Comparison of ENCODE assay signal across 8 cellular contexts in the genomic region with DNA sequence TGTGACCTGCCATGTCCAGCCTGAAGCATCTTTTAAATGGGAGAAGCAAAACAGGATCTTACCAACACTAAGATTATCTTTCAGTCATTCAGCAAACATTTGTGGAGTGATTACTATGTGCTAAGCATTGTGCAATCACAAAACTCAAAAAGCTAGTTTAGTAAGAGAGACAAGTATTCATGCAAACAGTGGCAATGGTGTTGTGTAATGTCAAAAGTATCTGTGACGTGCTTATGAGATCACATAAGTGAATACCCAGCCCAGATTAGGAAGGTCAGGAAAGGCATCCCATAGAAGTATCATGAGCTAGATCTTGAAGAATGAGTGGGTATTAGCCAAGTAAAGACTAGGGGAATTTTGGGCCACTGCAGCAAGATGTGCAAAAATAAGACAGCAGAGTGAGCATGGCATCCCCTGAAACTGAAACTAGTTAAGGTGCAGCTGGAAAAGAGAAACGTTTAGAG. TPM values are rescaled to one million over a fixed set of nuclear protein-coding genes. Genes with fewer than 3 reads are reported as not detected.
A peak's percentile ranks its signal among the peaks of the same experiment; 100 is the strongest.
DNase-seq lines count a peak whose midpoint lies in the region; ATAC-seq, FAIRE-seq and TF ChIP-seq lines count a peak whose summit lies in the region.

No MANE protein-coding gene starts in this region.

- no TSS peak for BruUV-seq in A673 (replicated peaks; lab: Mats Ljungman, UMichigan)

- no peak overlapping the region for H2AFZ ChIP-seq in astrocyte (ENCODE audit: low read depth, low read length)

- H3K4me3 Mint-ChIP-seq in activated T-cell treated with anti-CD3 and anti-CD28 coated beads, Interleukin-2, amount 50 U/mL, for 24 hours, result no peak overlapping the region
- H3K4me3 Mint-ChIP-seq in astrocyte (ENCODE audit: unreplicated experiment), result no peak overlapping the region
- no peak overlapping the region for H3K4me3 Mint-ChIP-seq in stimulated activated naive CD8-positive, alpha-beta T cell treated with anti-CD3 and anti-CD28 coated beads, Interleukin-15, Interleukin-2, amounts not matched to agents 100 ng/mL and 50 ng/mL, for 24 hours

- DNase-seq in activated T-cell treated with anti-CD3 and anti-CD28 coated beads, Interleukin-2, amount 50 U/mL, for 24 hours, result no peak
- DNase-seq in activated T-cell treated with anti-CD3 and anti-CD28 coated beads for 4 hours (no peak), astrocyte (ENCODE audit: low read depth) (peak; percentile 80), HT-29 (ENCODE audit: low spot score) (no peak), NCI-H1105 treated with DMSO at 0.1 percent for 48 hours (lab: John Stamatoyannopoulos, UW) (no peak), A673 (ENCODE audit: low spot score) (no peak)

- no peaks in the 10 kb centered on the region for H3K4me1 ChIP-seq in astrocyte (ENCODE audit: insufficient read depth, low read length)
- no peaks in the 10 kb centered on the region for H3K4me1 ChIP-seq in A673 (ENCODE audit: insufficient read depth, low read length, poor library complexity, severe bottlenecking)

- intact Hi-C loops in A673 (cut with micrococcal nuclease; ENCODE audit: unreplicated experiment), result no loop called here

- H3K27ac ChIP-seq in astrocyte (ENCODE audit: low read depth, low read length), result no peak overlapping the region
- no peak overlapping the region for H3K27ac ChIP-seq in A673 (ENCODE audit: low read depth, low read length, poor library complexity, severe bottlenecking)

- H3K9me3 ChIP-seq in astrocyte (ENCODE audit: insufficient read depth, low read depth, low read length) (peaks cover 2% of the 10 kb centered on the region), A673 (ENCODE audit: low read depth, low read length, poor library complexity, severe bottlenecking) (no peaks in the 10 kb centered on the region)

- no peaks in the 10 kb centered on the region for H3K27me3 Mint-ChIP-seq in activated T-cell treated with anti-CD3 and anti-CD28 coated beads, Interleukin-2, amount 50 U/mL, for 24 hours
- no peaks in the 10 kb centered on the region for H3K27me3 Mint-ChIP-seq in astrocyte (ENCODE audit: low read depth, unreplicated experiment)
- H3K27me3 Mint-ChIP-seq in stimulated activated naive CD8-positive, alpha-beta T cell treated with anti-CD3 and anti-CD28 coated beads, Interleukin-15, Interleukin-2, amounts not matched to agents 100 ng/mL and 50 ng/mL, for 24 hours, result no peaks in the 10 kb centered on the region

- no peaks in the 10 kb centered on the region for H4K20me1 ChIP-seq in astrocyte (ENCODE audit: insufficient read depth, low read length)

- no peak overlapping the region for H3K4me2 ChIP-seq in astrocyte (ENCODE audit: low read length)

- no peak for FAIRE-seq in astrocyte (lab: Jason Lieb, UNC)

- peaks cover 56% of the 10 kb centered on the region for H3K36me3 Mint-ChIP-seq in activated T-cell treated with anti-CD3 and anti-CD28 coated beads, Interleukin-2, amount 50 U/mL, for 24 hours (ENCODE audit: low read depth)
- peaks cover 2% of the 10 kb centered on the region for H3K36me3 Mint-ChIP-seq in astrocyte (ENCODE audit: low read depth, unreplicated experiment)
- H3K36me3 Mint-ChIP-seq in stimulated activated naive CD8-positive, alpha-beta T cell treated with anti-CD3 and anti-CD28 coated beads, Interleukin-15, Interleukin-2, amounts not matched to agents 100 ng/mL and 50 ng/mL, for 24 hours (ENCODE audit: low read depth), result peaks cover 20% of the 10 kb centered on the region

- H3K36me3 ChIP-seq in astrocyte (ENCODE audit: insufficient read depth, low read length) (peaks cover 13% of the 10 kb centered on the region), A673 (ENCODE audit: insufficient read depth, low read length, poor library complexity, severe bottlenecking) (peaks cover 19% of the 10 kb centered on the region)

- no peak overlapping the region for H3K9ac ChIP-seq in astrocyte (ENCODE audit: low read length)

- ATAC-seq in HG03159 (IDR thresholded peaks at IDR 0.05; ENCODE audit: unreplicated experiment), result peak; percentile 39

- TF ChIP-seq CTCF in astrocyte (IDR thresholded peaks at IDR 0.05; ENCODE audit: insufficient read depth, low read depth, low read length), result no peak
- TF ChIP-seq CTCF in A673 (conservative IDR thresholded peaks at IDR 0.05; ENCODE audit: low read depth, low read length), result no peak

- CTCF ChIA-PET in A673 (lab: Charles Lee), result no interaction called here

- H3K9me3 Mint-ChIP-seq in activated T-cell treated with anti-CD3 and anti-CD28 coated beads, Interleukin-2, amount 50 U/mL, for 24 hours, result no peaks in the 10 kb centered on the region
- H3K9me3 Mint-ChIP-seq in astrocyte (ENCODE audit: unreplicated experiment), result no peaks in the 10 kb centered on the region
- no peaks in the 10 kb centered on the region for H3K9me3 Mint-ChIP-seq in stimulated activated naive CD8-positive, alpha-beta T cell treated with anti-CD3 and anti-CD28 coated beads, Interleukin-15, Interleukin-2, amounts not matched to agents 100 ng/mL and 50 ng/mL, for 24 hours

- POLR2A ChIA-PET in A673 (lab: Charles Lee; ENCODE audit: low non-redundant PET), result no interaction called here

- H3K4me3 ChIP-seq in astrocyte (ENCODE audit: insufficient read depth, low read depth, low read length) (no peak overlapping the region), A673 (ENCODE audit: low read depth, low read length, poor library complexity, severe bottlenecking) (no peak overlapping the region)

- peaks cover 39% of the 10 kb centered on the region for H3K4me1 Mint-ChIP-seq in activated T-cell treated with anti-CD3 and anti-CD28 coated beads, Interleukin-2, amount 50 U/mL, for 24 hours (ENCODE audit: low read depth)
- peaks cover 5% of the 10 kb centered on the region for H3K4me1 Mint-ChIP-seq in astrocyte (ENCODE audit: low read depth, unreplicated experiment)
- peaks cover 34% of the 10 kb centered on the region for H3K4me1 Mint-ChIP-seq in stimulated activated naive CD8-positive, alpha-beta T cell treated with anti-CD3 and anti-CD28 coated beads, Interleukin-15, Interleukin-2, amounts not matched to agents 100 ng/mL and 50 ng/mL, for 24 hours (ENCODE audit: low read depth)

- peak overlapping the region; percentile 92 for H3K27ac Mint-ChIP-seq in activated T-cell treated with anti-CD3 and anti-CD28 coated beads, Interleukin-2, amount 50 U/mL, for 24 hours
- H3K27ac Mint-ChIP-seq in astrocyte (ENCODE audit: unreplicated experiment), result no peak overlapping the region
- peak overlapping the region; percentile 3 for H3K27ac Mint-ChIP-seq in stimulated activated naive CD8-positive, alpha-beta T cell treated with anti-CD3 and anti-CD28 coated beads, Interleukin-15, Interleukin-2, amounts not matched to agents 100 ng/mL and 50 ng/mL, for 24 hours

- no peaks in the 10 kb centered on the region for H3K79me2 ChIP-seq in astrocyte (ENCODE audit: insufficient read depth, low read length)

- H3K27me3 ChIP-seq in astrocyte (ENCODE audit: insufficient read depth, low read length) (no peaks in the 10 kb centered on the region), A673 (replicated peaks; ENCODE audit: insufficient read depth, low read depth, low read length, poor library complexity) (no peaks in the 10 kb centered on the region)

RNA-seq across cellular contexts. Expression of gene SEC62, which starts 32.1 kb away (rescaled TPM):
- total RNA-seq in astrocyte (117 and 122 TPM in 2 replicates), A673 (2021) (80.9 and 83.9 TPM in 2 replicates)
- 17.1 and 22.2 TPM in 2 replicates for total RNA-seq in HT-29 (2014; rRNA removed; shearing (Covaris generic))

RNA-seq across cellular contexts. Expression of gene GPR160, which starts 39.1 kb away (rescaled TPM):
- 0.79 and 1.4 TPM in 2 replicates for total RNA-seq in astrocyte
- total RNA-seq in HT-29 (2014; rRNA removed; shearing (Covaris generic)), result 21.2 and 32.1 TPM in 2 replicates
- total RNA-seq in A673 (2021), result 6.7 and 11.2 TPM in 2 replicates
